ENCODE assay signal across 28 cellular contexts in genomic region chr11:77761481-77761880, GRCh38.
"Had no signal": no experiment of that assay in that cellular context is flagged by ENCODE, and none has a peak within 500 bp of the region (broad histone marks: within the 10 kb centered on the region; RNA-seq: fewer than 3 reads in every experiment).

No MANE protein-coding gene starts in this region.

- H3K4me3 ChIP-seq: left lung, lower lobe of right lung, neural progenitor cell, psoas muscle, right atrium auricular region, right lobe of liver, smooth muscle cell, tibial nerve, upper lobe of left lung, vagina had no signal

- H3K36me3 Mint-ChIP-seq: natural killer cell had no signal

- H3K4me3 Mint-ChIP-seq: mesothelial cell of epicardium; naive B cell; natural killer cell; nephron progenitor cell; neural progenitor cell; stimulated activated memory B cell treated with anti-CD40 and anti-IgM and Interleukin-4, amounts not matched to agents 10 μg/mL and 1 μg/mL and 100 μg/mL, for 72 hours; stimulated activated naive CD8-positive, alpha-beta T cell treated with anti-CD3 and anti-CD28 coated beads, Interleukin-15, amount 100 ng/mL, for 72 hours had no signal

- H3K27ac Mint-ChIP-seq: nephron progenitor cell; neural progenitor cell; stimulated activated memory B cell treated with anti-CD40 and anti-IgM and Interleukin-4, amounts not matched to agents 10 μg/mL and 1 μg/mL and 100 μg/mL, for 72 hours; stimulated activated naive CD8-positive, alpha-beta T cell treated with anti-CD3 and anti-CD28 coated beads, Interleukin-15, amount 100 ng/mL, for 72 hours had no signal

- H3K9me3 Mint-ChIP-seq: mesothelial cell of epicardium; naive B cell; natural killer cell; nephron progenitor cell; neural progenitor cell; stimulated activated memory B cell treated with anti-CD40 and anti-IgM and Interleukin-4, amounts not matched to agents 10 μg/mL and 1 μg/mL and 100 μg/mL, for 72 hours; stimulated activated naive CD8-positive, alpha-beta T cell treated with anti-CD3 and anti-CD28 coated beads, Interleukin-15, amount 100 ng/mL, for 72 hours had no signal

- H3K4me1 Mint-ChIP-seq: nephron progenitor cell, neural progenitor cell had no signal

- DNase-seq: hypothalamus; islet precursor cell; left colon; left lung; lower lobe of right lung; mammary epithelial cell; mesendoderm; naive B cell; natural killer cell; nephron progenitor cell; occipital lobe; psoas muscle; right lobe of liver; stimulated activated CD4-positive, alpha-beta T cell treated with anti-CD3 and anti-CD28 coated beads, Interleukin-1b, Interleukin-23, amount 100 ng/mL, for 48 hours; stimulated activated CD4-positive, alpha-beta T cell treated with anti-CD3 and anti-CD28 coated beads, Interleukin-2, amount 100 ng/mL, for 48 hours; stimulated activated CD4-positive, alpha-beta T cell treated with anti-CD3 and anti-CD28 coated beads, Interleukin-4, amount 100 ng/mL, for 4 hours; stimulated activated CD8-positive, alpha-beta memory T cell treated with anti-CD3 and anti-CD28 coated beads, Interleukin-4, amount 100 ng/mL, for 48 hours; stimulated activated naive CD4-positive, alpha-beta T cell treated with Interleukin-2 at 50 U/mL for 16 hours; stimulated activated naive CD8-positive, alpha-beta T cell treated with anti-CD3 and anti-CD28 coated beads, Interleukin-15, amount 100 ng/mL, for 72 hours; substantia nigra had no signal

- H3K27me3 Mint-ChIP-seq: naive B cell; stimulated activated memory B cell treated with anti-CD40 and anti-IgM and Interleukin-4, amounts not matched to agents 10 μg/mL and 1 μg/mL and 100 μg/mL, for 72 hours; stimulated activated naive CD8-positive, alpha-beta T cell treated with anti-CD3 and anti-CD28 coated beads, Interleukin-15, amount 100 ng/mL, for 72 hours had no signal

- ATAC-seq: left colon; left lung; lower lobe of right lung; natural killer cell; psoas muscle; right lobe of liver; stimulated activated memory B cell treated with anti-CD40 and anti-IgM and Interleukin-4, amounts not matched to agents 10 μg/mL and 1 μg/mL and 100 μg/mL, for 72 hours; stimulated activated naive CD8-positive, alpha-beta T cell treated with anti-CD3 and anti-CD28 coated beads, Interleukin-15, amount 100 ng/mL, for 72 hours had no signal
